Comparison of ENCODE assay signal across 19 cellular contexts in the genomic region with DNA sequence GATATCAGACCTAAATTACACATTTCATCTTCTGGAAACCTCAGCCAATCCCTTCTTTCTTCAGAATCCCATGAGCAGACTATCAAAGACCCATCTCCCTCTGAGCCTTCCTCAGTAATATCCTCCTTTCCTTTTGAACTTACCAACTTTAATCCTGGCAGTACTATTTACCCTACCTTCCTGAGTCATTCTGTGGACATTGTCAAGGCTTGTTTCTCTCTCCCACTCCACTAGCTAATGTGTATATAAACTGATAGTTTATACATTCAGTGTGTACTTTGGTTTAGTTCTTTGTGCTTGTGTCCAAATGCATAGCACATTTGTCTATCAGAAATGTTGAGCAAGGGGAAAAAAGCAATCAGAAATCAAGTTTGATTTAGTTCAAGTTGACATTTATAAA.
DNase-seq lines count a peak whose midpoint lies in the region; ATAC-seq, FAIRE-seq and TF ChIP-seq lines count a peak whose summit lies in the region.
"Had no signal": no experiment of that assay in that cellular context is flagged by ENCODE, and none has a peak within 500 bp of the region (broad histone marks: within the 10 kb centered on the region; RNA-seq: fewer than 3 reads in every experiment).

No MANE protein-coding gene starts in this region.

- no peaks in the 10 kb centered on the region; the same call in 2 of the 3 replicates for H3K4me1 Mint-ChIP-seq in GM23338
- H3K4me1 Mint-ChIP-seq in HFFc6 (ENCODE audit: low read depth): no peaks in the 10 kb centered on the region
- H3K4me1 Mint-ChIP-seq: CD4-positive, CD25-positive, alpha-beta regulatory T cell had no signal

- H3K79me2 ChIP-seq in GM23338 (replicated peaks; ENCODE audit: insufficient read depth): no peaks in the 10 kb centered on the region
- no peaks in the 10 kb centered on the region for H3K79me2 ChIP-seq in keratinocyte (ENCODE audit: control insufficient read depth, insufficient read depth, low read length)

- no peaks in the 10 kb centered on the region for H3K9me3 ChIP-seq in keratinocyte (ENCODE audit: control insufficient read depth, low read depth, low read length)
- no peaks in the 10 kb centered on the region for H3K9me3 ChIP-seq in uterus

- H4K20me1 ChIP-seq in GM23338 (replicated peaks; ENCODE audit: insufficient read depth) (no peaks in the 10 kb centered on the region), keratinocyte (ENCODE audit: control insufficient read depth, extremely low read depth, insufficient read depth, low read length) (no peaks in the 10 kb centered on the region)

- no peak for ATAC-seq in GM23338
- ATAC-seq in GM21360 (IDR thresholded peaks at IDR 0.05; ENCODE audit: unreplicated experiment): no peak
- ATAC-seq: K562, SK-N-SH treated with all-trans-retinoic acid at 6 μM for 48 hours had no signal

- dilution Hi-C loops in keratinocyte (cut with MboI; ENCODE audit: extremely low pct_ligation_motif_present, low sequenced_read_pairs): no loop called here

- POLR2A ChIA-PET in RWPE1 (lab: Yijun Ruan, JAX; ENCODE audit: low non-redundant PET): no interaction called here

- H3K27me3 Mint-ChIP-seq in GM23338 (ENCODE audit: insufficient read depth, low read depth, poor library complexity) (peaks cover 4% of the 10 kb centered on the region), HFFc6 (ENCODE audit: insufficient read depth) (no peaks in the 10 kb centered on the region)
- H3K27me3 Mint-ChIP-seq: CD4-positive, CD25-positive, alpha-beta regulatory T cell had no signal

- CTCF ChIA-PET in RWPE1 (lab: Yijun Ruan, JAX): no interaction called here

- no peak overlapping the region for H3K9ac ChIP-seq in keratinocyte (ENCODE audit: control insufficient read depth, extremely low read depth, insufficient read depth, low read length)

- H3K27ac ChIP-seq in GM23338 (ENCODE audit: low read depth): no peak overlapping the region
- H3K27ac ChIP-seq in RWPE1: no peak overlapping the region
- no peak overlapping the region for H3K27ac ChIP-seq in keratinocyte (ENCODE audit: control insufficient read depth, insufficient read depth, low read length)
- no peak overlapping the region for H3K27ac ChIP-seq in uterus

- 0 out of 2 replicates have a peak overlapping the region, but pooled peaks have one; percentile 24 for H2AFZ ChIP-seq in GM23338
- no peak overlapping the region for H2AFZ ChIP-seq in keratinocyte (ENCODE audit: control insufficient read depth, low read length)

- H3K4me2 ChIP-seq in GM23338 (no peak overlapping the region), keratinocyte (ENCODE audit: control insufficient read depth, extremely low read depth, insufficient read depth, low read depth, low read length) (peak overlapping the region; percentile 6)

- no peaks in the 10 kb centered on the region for H3F3A ChIP-seq in GM23338 (replicated peaks; ENCODE audit: low read depth)

- no peak for TF ChIP-seq CTCF in GM23338 (conservative IDR thresholded peaks at IDR 0.05; ENCODE audit: low read depth in 2 of 2)
- no peak for TF ChIP-seq CTCF in RWPE1 (conservative IDR thresholded peaks at IDR 0.05; ENCODE audit: low read depth)
- TF ChIP-seq CTCF in keratinocyte (optimal IDR thresholded peaks at IDR 0.05 in 1 of 3, IDR thresholded peaks at IDR 0.05 in 1 of 3, conservative IDR thresholded peaks at IDR 0.05 in 1 of 3; ENCODE audit: extremely low read depth in 1 of 3, insufficient read depth in 2 of 3, low read length in 3 of 3): no peak
- TF ChIP-seq CTCF in HFFc6 (IDR thresholded peaks at IDR 0.05): no peak
- TF ChIP-seq CTCF in uterus (IDR thresholded peaks at IDR 0.05): no peak

- no peak for TF ChIP-seq POLR2A in uterus (IDR thresholded peaks at IDR 0.05)

- DNase-seq in DMS153 treated with DMSO at 0.1 percent for 48 hours (lab: John Stamatoyannopoulos, UW; ENCODE audit: unreplicated experiment) (peak; percentile 21), GM23338 (ENCODE audit: low spot score) (no peak), RWPE1 (ENCODE audit: low spot score) (peak; percentile 64), keratinocyte (ENCODE audit: low read depth, low spot score) (no peak), HFFc6 (no peak), uterus (no peak)
- DNase-seq: ACHN; Calu3; CD4-positive, CD25-positive, alpha-beta regulatory T cell; GF-D8; NCI-H1092; NCI-H2107; NCI-H226; NCI-H82; RPMI8226 had no signal

- H3K4me3 ChIP-seq in GM23338 (no peak overlapping the region), keratinocyte (ENCODE audit: control insufficient read depth in 2 of 3, extremely low read depth in 1 of 3, insufficient read depth in 2 of 3, low read depth in 1 of 3, low read length in 3 of 3) (no peak overlapping the region), uterus (no peak overlapping the region)
- H3K4me3 ChIP-seq: K562 had no signal

- H3K27ac Mint-ChIP-seq in GM23338: no peak overlapping the region
- H3K27ac Mint-ChIP-seq in HFFc6: no peak overlapping the region
- H3K27ac Mint-ChIP-seq: CD4-positive, CD25-positive, alpha-beta regulatory T cell had no signal

- H3K27me3 ChIP-seq in GM23338 (ENCODE audit: insufficient read depth): no peaks in the 10 kb centered on the region
- H3K27me3 ChIP-seq in keratinocyte (ENCODE audit: control insufficient read depth, extremely low read depth, insufficient read depth, low read length): no peaks in the 10 kb centered on the region
- H3K27me3 ChIP-seq in uterus: no peaks in the 10 kb centered on the region

- H3K36me3 Mint-ChIP-seq in GM23338 (ENCODE audit: low read depth) (0 out of 3 replicates have a peak, but pooled peaks cover 3% of the 10 kb centered on the region), HFFc6 (ENCODE audit: low read depth) (no peaks in the 10 kb centered on the region)
- H3K36me3 Mint-ChIP-seq: CD4-positive, CD25-positive, alpha-beta regulatory T cell had no signal

- H3K4me3 Mint-ChIP-seq in GM23338 (no peak overlapping the region), HFFc6 (no peak overlapping the region)
- H3K4me3 Mint-ChIP-seq: CD4-positive, CD25-positive, alpha-beta regulatory T cell had no signal

- intact Hi-C loops in uterus (cut with DNase I; ENCODE audit: low total_unique reads): no loop called here

- H3K4me1 ChIP-seq in GM23338 (ENCODE audit: insufficient read depth): no peaks in the 10 kb centered on the region
- H3K4me1 ChIP-seq in keratinocyte (ENCODE audit: control insufficient read depth, extremely low read depth, insufficient read depth, low read length): peaks cover 8% of the 10 kb centered on the region
- H3K4me1 ChIP-seq in uterus: no peaks in the 10 kb centered on the region

- H3K9me3 Mint-ChIP-seq in GM23338: peaks cover 3% of the 10 kb centered on the region; the same call in 1 of the 3 replicates
- H3K9me3 Mint-ChIP-seq in HFFc6: peaks cover 5% of the 10 kb centered on the region; the same call in 1 of the 2 replicates

- FAIRE-seq in keratinocyte (lab: Jason Lieb, UNC): peak; percentile 85
- FAIRE-seq: H54, K562 had no signal

- no peaks in the 10 kb centered on the region for H3K9me1 ChIP-seq in keratinocyte (ENCODE audit: control insufficient read depth, extremely low read depth, insufficient read depth, low read length)

- H3K36me3 ChIP-seq in GM23338 (ENCODE audit: insufficient read depth) (no peaks in the 10 kb centered on the region), keratinocyte (ENCODE audit: control insufficient read depth in 2 of 2, extremely low read depth in 1 of 2, insufficient read depth in 2 of 2, low read length in 2 of 2) (no peaks in the 10 kb centered on the region), uterus (no peaks in the 10 kb centered on the region)

- peaks cover 6% of the 10 kb centered on the region; the same call in 1 of the 2 replicates for H3K9me2 ChIP-seq in GM23338 (ENCODE audit: insufficient read depth)

TF ChIP-seq in GM23338, 12 proteins besides CTCF, POLR2A, EP300 and RAD21 (continues in another document):
- TF ChIP-seq POLR2AphosphoS5 (IDR thresholded peaks at IDR 0.05; ENCODE audit: low read depth) (no peak), EZH2phosphoT487 (IDR thresholded peaks at IDR 0.05; ENCODE audit: unreplicated experiment) (no peak), NANOG (IDR thresholded peaks at IDR 0.05; ENCODE audit: borderline replicate concordance) (no peak), ZNF114 (CRISPR knock-in tag; IDR thresholded peaks at IDR 0.05) (no peak), EZH2 (IDR thresholded peaks at IDR 0.05; ENCODE audit: low read depth, unreplicated experiment) (no peak), JUNB (IDR thresholded peaks at IDR 0.05; ENCODE audit: unreplicated experiment) (no peak)
- TF ChIP-seq, protein P1, sequence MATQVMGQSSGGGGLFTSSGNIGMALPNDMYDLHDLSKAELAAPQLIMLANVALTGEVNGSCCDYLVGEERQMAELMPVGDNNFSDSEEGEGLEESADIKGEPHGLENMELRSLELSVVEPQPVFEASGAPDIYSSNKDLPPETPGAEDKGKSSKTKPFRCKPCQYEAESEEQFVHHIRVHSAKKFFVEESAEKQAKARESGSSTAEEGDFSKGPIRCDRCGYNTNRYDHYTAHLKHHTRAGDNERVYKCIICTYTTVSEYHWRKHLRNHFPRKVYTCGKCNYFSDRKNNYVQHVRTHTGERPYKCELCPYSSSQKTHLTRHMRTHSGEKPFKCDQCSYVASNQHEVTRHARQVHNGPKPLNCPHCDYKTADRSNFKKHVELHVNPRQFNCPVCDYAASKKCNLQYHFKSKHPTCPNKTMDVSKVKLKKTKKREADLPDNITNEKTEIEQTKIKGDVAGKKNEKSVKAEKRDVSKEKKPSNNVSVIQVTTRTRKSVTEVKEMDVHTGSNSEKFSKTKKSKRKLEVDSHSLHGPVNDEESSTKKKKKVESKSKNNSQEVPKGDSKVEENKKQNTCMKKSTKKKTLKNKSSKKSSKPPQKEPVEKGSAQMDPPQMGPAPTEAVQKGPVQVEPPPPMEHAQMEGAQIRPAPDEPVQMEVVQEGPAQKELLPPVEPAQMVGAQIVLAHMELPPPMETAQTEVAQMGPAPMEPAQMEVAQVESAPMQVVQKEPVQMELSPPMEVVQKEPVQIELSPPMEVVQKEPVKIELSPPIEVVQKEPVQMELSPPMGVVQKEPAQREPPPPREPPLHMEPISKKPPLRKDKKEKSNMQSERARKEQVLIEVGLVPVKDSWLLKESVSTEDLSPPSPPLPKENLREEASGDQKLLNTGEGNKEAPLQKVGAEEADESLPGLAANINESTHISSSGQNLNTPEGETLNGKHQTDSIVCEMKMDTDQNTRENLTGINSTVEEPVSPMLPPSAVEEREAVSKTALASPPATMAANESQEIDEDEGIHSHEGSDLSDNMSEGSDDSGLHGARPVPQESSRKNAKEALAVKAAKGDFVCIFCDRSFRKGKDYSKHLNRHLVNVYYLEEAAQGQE (IDR thresholded peaks at IDR 0.05; ENCODE audit: unreplicated experiment): no peak
- TF ChIP-seq, protein P2, sequence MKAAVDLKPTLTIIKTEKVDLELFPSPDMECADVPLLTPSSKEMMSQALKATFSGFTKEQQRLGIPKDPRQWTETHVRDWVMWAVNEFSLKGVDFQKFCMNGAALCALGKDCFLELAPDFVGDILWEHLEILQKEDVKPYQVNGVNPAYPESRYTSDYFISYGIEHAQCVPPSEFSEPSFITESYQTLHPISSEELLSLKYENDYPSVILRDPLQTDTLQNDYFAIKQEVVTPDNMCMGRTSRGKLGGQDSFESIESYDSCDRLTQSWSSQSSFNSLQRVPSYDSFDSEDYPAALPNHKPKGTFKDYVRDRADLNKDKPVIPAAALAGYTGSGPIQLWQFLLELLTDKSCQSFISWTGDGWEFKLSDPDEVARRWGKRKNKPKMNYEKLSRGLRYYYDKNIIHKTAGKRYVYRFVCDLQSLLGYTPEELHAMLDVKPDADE (IDR thresholded peaks at IDR 0.05): no peak

Comparison
In these comparisons a context has a peak if more than half of its experiments do, and no peak if none do; other contexts are left out.
1. DNase-seq: peak in DMS153 treated with DMSO at 0.1 percent for 48 hours (single experiment) and RWPE1 (single experiment); none in GM23338 (single experiment), keratinocyte (single experiment), HFFc6 (single experiment) and uterus (0 of 2).